Comparison of ENCODE assay signal across 21 cellular contexts in genomic region chr22:30321461-30321860, GRCh38. TPM values are rescaled to one million over a fixed set of nuclear protein-coding genes. Genes with fewer than 3 reads are reported as not detected.
A peak's percentile ranks its signal among the peaks of the same experiment; 100 is the strongest.
DNase-seq lines count a peak whose midpoint lies in the region; ATAC-seq, FAIRE-seq and TF ChIP-seq lines count a peak whose summit lies in the region.
"Had no signal": no experiment of that assay in that cellular context is flagged by ENCODE, and none has a peak within 500 bp of the region (broad histone marks: within the 10 kb centered on the region; RNA-seq: fewer than 3 reads in every experiment).

No MANE protein-coding gene starts in this region.

- H3K9me3 ChIP-seq in T-helper 17 cell (ENCODE audit: control insufficient read depth, low read length, poor library complexity, severe bottlenecking) (no peaks in the 10 kb centered on the region), keratinocyte (ENCODE audit: control insufficient read depth, low read depth, low read length) (no peaks in the 10 kb centered on the region), kidney (ENCODE audit: control insufficient read depth in 1 of 2, low read length in 2 of 2) (no peaks in the 10 kb centered on the region), MG63 (no peaks in the 10 kb centered on the region)
- H3K9me3 ChIP-seq: stomach had no signal

- CTCF ChIA-PET in activated CD4-positive, alpha-beta T cell treated with anti-CD3 and anti-CD28 coated beads for 36 hours (lab: Charles Lee): interaction anchor here (0.9 to 2.1 kb wide), 2 partner anchors 11 to 33 kb away, joined by 3 to 8 read pairs; no protein-coding TSS in a partner anchor

- peaks cover 8% of the 10 kb centered on the region for H4K20me1 ChIP-seq in keratinocyte (ENCODE audit: control insufficient read depth, extremely low read depth, insufficient read depth, low read length)

- H3K4me3 ChIP-seq in keratinocyte (ENCODE audit: control insufficient read depth in 2 of 3, extremely low read depth in 1 of 3, insufficient read depth in 2 of 3, low read depth in 1 of 3, low read length in 3 of 3) (no peak overlapping the region), kidney (ENCODE audit: low read length in 2 of 2) (no peak overlapping the region), MG63 (no peak overlapping the region)
- H3K4me3 ChIP-seq: stomach had no signal

- intact Hi-C loops in activated CD4-positive, alpha-beta T cell treated with anti-CD3 and anti-CD28 coated beads for 36 hours (cut with DNase I, micrococcal nuclease): no loop called here
- intact Hi-C loops in kidney (cut with DNase I): no loop called here

- H3K27ac ChIP-seq in keratinocyte (ENCODE audit: control insufficient read depth, insufficient read depth, low read length) (no peak overlapping the region), kidney (ENCODE audit: low read depth in 2 of 2, low read length in 2 of 2) (peak overlapping the region in 1 of 2 donors; percentile 50)
- H3K27ac ChIP-seq: 22Rv1, HL-60 had no signal

- H2AFZ ChIP-seq in keratinocyte (ENCODE audit: control insufficient read depth, low read length): no peak overlapping the region

- no peak overlapping the region for H3K4me3 Mint-ChIP-seq in activated CD4-positive, alpha-beta T cell treated with anti-CD3 and anti-CD28 coated beads for 36 hours
- no peak overlapping the region for H3K4me3 Mint-ChIP-seq in T-helper 17 cell
- H3K4me3 Mint-ChIP-seq in stimulated activated effector memory CD8-positive, alpha-beta T cell treated with anti-CD3 and anti-CD28 coated beads, Interleukin-12 subunit alpha, Interleukin-12 subunit beta, amount 100 ng/mL, for 72 hours: no peak overlapping the region
- H3K4me3 Mint-ChIP-seq: H9, neural crest cell had no signal

- peaks cover 10% of the 10 kb centered on the region for H3K9me1 ChIP-seq in keratinocyte (ENCODE audit: control insufficient read depth, extremely low read depth, insufficient read depth, low read length)

- H3K27me3 ChIP-seq in keratinocyte (ENCODE audit: control insufficient read depth, extremely low read depth, insufficient read depth, low read length) (no peaks in the 10 kb centered on the region), MG63 (no peaks in the 10 kb centered on the region)
- H3K27me3 ChIP-seq: stomach had no signal

- peaks cover 15% of the 10 kb centered on the region for H3K36me3 Mint-ChIP-seq in activated CD4-positive, alpha-beta T cell treated with anti-CD3 and anti-CD28 coated beads for 36 hours (ENCODE audit: low read depth)
- peaks cover 8% of the 10 kb centered on the region for H3K36me3 Mint-ChIP-seq in T-helper 17 cell (ENCODE audit: low read depth)
- peaks cover 39% of the 10 kb centered on the region for H3K36me3 Mint-ChIP-seq in stimulated activated effector memory CD8-positive, alpha-beta T cell treated with anti-CD3 and anti-CD28 coated beads, Interleukin-12 subunit alpha, Interleukin-12 subunit beta, amount 100 ng/mL, for 72 hours

- H3K9ac ChIP-seq in keratinocyte (ENCODE audit: control insufficient read depth, extremely low read depth, insufficient read depth, low read length) (peak overlapping the region; percentile 18), kidney (ENCODE audit: low read length in 2 of 2) (no peak overlapping the region)

- peaks cover 84% of the 10 kb centered on the region for H3K4me1 Mint-ChIP-seq in activated CD4-positive, alpha-beta T cell treated with anti-CD3 and anti-CD28 coated beads for 36 hours
- H3K4me1 Mint-ChIP-seq in T-helper 17 cell: peaks cover 78% of the 10 kb centered on the region
- H3K4me1 Mint-ChIP-seq in stimulated activated effector memory CD8-positive, alpha-beta T cell treated with anti-CD3 and anti-CD28 coated beads, Interleukin-12 subunit alpha, Interleukin-12 subunit beta, amount 100 ng/mL, for 72 hours: peaks cover 84% of the 10 kb centered on the region

- FAIRE-seq in keratinocyte (lab: Jason Lieb, UNC) (no peak), kidney (lab: Jason Lieb, UNC) (no peak)
- FAIRE-seq: G401.6 had no signal

- DNase-seq in activated CD4-positive, alpha-beta T cell treated with anti-CD3 and anti-CD28 coated beads for 36 hours: no peak
- DNase-seq in activated CD4-positive, alpha-beta T cell treated with anti-CD3 and anti-CD28 coated beads for 48 hours: no peak
- no peak for DNase-seq in T-helper 17 cell
- no peak for DNase-seq in keratinocyte (ENCODE audit: low read depth, low spot score)
- DNase-seq in stimulated activated effector memory CD8-positive, alpha-beta T cell treated with anti-CD3 and anti-CD28 coated beads, Interleukin-12 subunit alpha, Interleukin-12 subunit beta, amount 100 ng/mL, for 72 hours (ENCODE audit: low spot score in 2 of 2): no peak
- DNase-seq in kidney: no peak
- no peak for DNase-seq in MG63
- DNase-seq in GOT3 (lab: John Stamatoyannopoulos, UW): no peak
- DNase-seq: activated CD4-positive, alpha-beta T cell treated with anti-CD3 and anti-CD28 coated beads, Interleukin-2, amount 50 U/mL, for 48 hours; activated T-cell treated with anti-CD3 and anti-CD28 coated beads, Interleukin-2, amount 50 U/mL, for 48 hours; caudate nucleus; H9; hypothalamus; NCI-H2081; NCI-H510A; retina; stomach had no signal

- H3K27me3 Mint-ChIP-seq in activated CD4-positive, alpha-beta T cell treated with anti-CD3 and anti-CD28 coated beads for 36 hours: no peaks in the 10 kb centered on the region
- H3K27me3 Mint-ChIP-seq in T-helper 17 cell: no peaks in the 10 kb centered on the region

- peaks cover 17 to 31% of the 10 kb centered on the region in 2 experiments for H3K36me3 ChIP-seq in keratinocyte (ENCODE audit: control insufficient read depth in 2 of 2, extremely low read depth in 1 of 2, insufficient read depth in 2 of 2, low read length in 2 of 2)
- peaks cover 7 to 9% of the 10 kb centered on the region in 2 donors for H3K36me3 ChIP-seq in kidney (ENCODE audit: control insufficient read depth in 1 of 2, insufficient read depth in 2 of 2, low read length in 2 of 2)
- peaks cover 17% of the 10 kb centered on the region for H3K36me3 ChIP-seq in MG63

- H3K4me2 ChIP-seq in keratinocyte (ENCODE audit: control insufficient read depth, extremely low read depth, insufficient read depth, low read depth, low read length): peak overlapping the region; percentile 40

- dilution Hi-C loops in keratinocyte (cut with MboI; ENCODE audit: extremely low pct_ligation_motif_present, low sequenced_read_pairs): no loop called here

- ATAC-seq in activated CD4-positive, alpha-beta T cell treated with anti-CD3 and anti-CD28 coated beads for 36 hours: no peak
- no peak for ATAC-seq in T-helper 17 cell
- ATAC-seq in stimulated activated effector memory CD8-positive, alpha-beta T cell treated with anti-CD3 and anti-CD28 coated beads, Interleukin-12 subunit alpha, Interleukin-12 subunit beta, amount 100 ng/mL, for 72 hours: no peak

- H3K4me1 ChIP-seq in keratinocyte (ENCODE audit: control insufficient read depth, extremely low read depth, insufficient read depth, low read length): peaks cover 30% of the 10 kb centered on the region
- peaks cover 56 to 66% of the 10 kb centered on the region in 2 donors for H3K4me1 ChIP-seq in kidney (ENCODE audit: control insufficient read depth in 1 of 2, insufficient read depth in 1 of 2, low read depth in 1 of 2, low read length in 2 of 2)

- H3K79me2 ChIP-seq in keratinocyte (ENCODE audit: control insufficient read depth, insufficient read depth, low read length): peaks cover 76% of the 10 kb centered on the region

- no peak for TF ChIP-seq CTCF in keratinocyte (optimal IDR thresholded peaks at IDR 0.05 in 1 of 3, IDR thresholded peaks at IDR 0.05 in 1 of 3, conservative IDR thresholded peaks at IDR 0.05 in 1 of 3; ENCODE audit: extremely low read depth in 1 of 3, insufficient read depth in 2 of 3, low read length in 3 of 3)
- TF ChIP-seq CTCF in kidney (IDR thresholded peaks at IDR 0.05; ENCODE audit: borderline replicate concordance, extremely low read depth, insufficient read depth): no peak

- peak overlapping the region; percentile 58 for H3K27ac Mint-ChIP-seq in activated CD4-positive, alpha-beta T cell treated with anti-CD3 and anti-CD28 coated beads for 36 hours
- peak overlapping the region; percentile 74 for H3K27ac Mint-ChIP-seq in T-helper 17 cell
- H3K27ac Mint-ChIP-seq in stimulated activated effector memory CD8-positive, alpha-beta T cell treated with anti-CD3 and anti-CD28 coated beads, Interleukin-12 subunit alpha, Interleukin-12 subunit beta, amount 100 ng/mL, for 72 hours: peak overlapping the region; percentile 81

- POLR2A ChIA-PET in activated CD4-positive, alpha-beta T cell treated with anti-CD3 and anti-CD28 coated beads for 36 hours (lab: Charles Lee): interaction anchor here (0.6 kb wide), 1 partner anchor 9 kb away, joined by 5 read pairs; no protein-coding TSS in a partner anchor

- H3K9me3 Mint-ChIP-seq in activated CD4-positive, alpha-beta T cell treated with anti-CD3 and anti-CD28 coated beads for 36 hours (ENCODE audit: low read depth): no peaks in the 10 kb centered on the region
- H3K9me3 Mint-ChIP-seq in stimulated activated effector memory CD8-positive, alpha-beta T cell treated with anti-CD3 and anti-CD28 coated beads, Interleukin-12 subunit alpha, Interleukin-12 subunit beta, amount 100 ng/mL, for 72 hours: no peaks in the 10 kb centered on the region
- H3K9me3 Mint-ChIP-seq: H9, neural crest cell had no signal

RNA-seq across cellular contexts. Expression of gene TBC1D10A, which starts 5.3 kb away (rescaled TPM):
- 10 to 100 TPM; 20.1 to 21.6 TPM for total RNA-seq in activated CD4-positive, alpha-beta T cell treated with anti-CD3 and anti-CD28 coated beads for 36 hours
- total RNA-seq in T-helper 17 cell (10 to 100 TPM; 46.9 to 63.1 TPM), kidney (34.5 TPM)
- polyA plus RNA-seq in keratinocyte (15.0 to 27.4 TPM (median 17.8 TPM) in 3 replicates), kidney (ENCODE audit: insufficient read depth, low read depth, low replicate concordance) (31.0 TPM)
- 9.0 TPM for polyA plus RNA-seq in keratinocyte (2011; ENCODE audit: low read depth)
- polyA plus RNA-seq in keratinocyte (2011; cell fraction: cytosol; rRNA removed): 13.3 and 24.4 TPM in 2 replicates
- 35.0 and 48.4 TPM in 2 replicates for polyA plus RNA-seq in keratinocyte (2011; cell fraction: nucleus; rRNA removed)
- 16.3 and 26.8 TPM in 2 replicates for polyA plus RNA-seq in keratinocyte (2012; ENCODE audit: low replicate concordance)
- 12.1 to 20.4 TPM (median 17.8 TPM) in 3 replicates for polyA minus RNA-seq in keratinocyte
- polyA minus RNA-seq in keratinocyte (2011; cell fraction: cytosol; rRNA and poly(A)+ RNA removed): 27.6 TPM
- polyA minus RNA-seq in keratinocyte (2011; cell fraction: nucleus; rRNA and poly(A)+ RNA removed): 16.2 and 30.5 TPM in 2 replicates
- total RNA-seq in MG63 (2014; rRNA removed; shearing (Covaris generic); ENCODE audit: low replicate concordance): 17.5 and 25.7 TPM in 2 replicates

RNA-seq across cellular contexts. Expression of gene CASTOR1, which starts 32.2 kb away (rescaled TPM):
- total RNA-seq in activated CD4-positive, alpha-beta T cell treated with anti-CD3 and anti-CD28 coated beads for 36 hours: 1 to 10 TPM; 1.6 to 2.2 TPM
- total RNA-seq in T-helper 17 cell (10 to 100 TPM; 10.6 to 12.4 TPM), kidney (16.5 TPM)
- polyA plus RNA-seq in keratinocyte (6.7 to 20.0 TPM (median 9.1 TPM) in 3 replicates), kidney (ENCODE audit: insufficient read depth, low read depth, low replicate concordance) (71.7 TPM)
- polyA plus RNA-seq in keratinocyte (2011; ENCODE audit: low read depth): 0.81 TPM
- 8.4 and 12.7 TPM in 2 replicates for polyA plus RNA-seq in keratinocyte (2011; cell fraction: cytosol; rRNA removed)
- 20.0 and 22.1 TPM in 2 replicates for polyA plus RNA-seq in keratinocyte (2011; cell fraction: nucleus; rRNA removed)
- 7.4 and 13.7 TPM in 2 replicates for polyA plus RNA-seq in keratinocyte (2012; ENCODE audit: low replicate concordance)
- 8.1 to 12.6 TPM in 2 of 3 replicates, not detected in the other for polyA minus RNA-seq in keratinocyte
- 30.7 TPM for polyA minus RNA-seq in keratinocyte (2011; cell fraction: cytosol; rRNA and poly(A)+ RNA removed)
- 5.5 and 6.6 TPM in 2 replicates for polyA minus RNA-seq in keratinocyte (2011; cell fraction: nucleus; rRNA and poly(A)+ RNA removed)
- 2.3 and 4.1 TPM in 2 replicates for total RNA-seq in MG63 (2014; rRNA removed; shearing (Covaris generic); ENCODE audit: low replicate concordance)

RNA-seq across cellular contexts. Expression of gene SF3A1, which starts 35.2 kb away (rescaled TPM):
- 100 to 1,000 TPM; 254 to 499 TPM for total RNA-seq in activated CD4-positive, alpha-beta T cell treated with anti-CD3 and anti-CD28 coated beads for 36 hours
- total RNA-seq in T-helper 17 cell (100 to 1,000 TPM; 317 to 372 TPM), kidney (179 TPM)
- polyA plus RNA-seq in keratinocyte (17.9 to 63.6 TPM (median 34.2 TPM) in 3 replicates), kidney (ENCODE audit: insufficient read depth, low read depth, low replicate concordance) (23.7 TPM)
- 62.3 TPM for polyA plus RNA-seq in keratinocyte (2011; ENCODE audit: low read depth)
- 30.3 and 56.2 TPM in 2 replicates for polyA plus RNA-seq in keratinocyte (2011; cell fraction: cytosol; rRNA removed)
- 59.8 and 62.1 TPM in 2 replicates for polyA plus RNA-seq in keratinocyte (2011; cell fraction: nucleus; rRNA removed)
- 35.8 and 77.0 TPM in 2 replicates for polyA plus RNA-seq in keratinocyte (2012; ENCODE audit: low replicate concordance)
- polyA minus RNA-seq in keratinocyte: 34.8 to 565 TPM (median 64.1 TPM) in 3 replicates
- polyA minus RNA-seq in keratinocyte (2011; cell fraction: cytosol; rRNA and poly(A)+ RNA removed): 120 TPM
- 45.7 and 82.6 TPM in 2 replicates for polyA minus RNA-seq in keratinocyte (2011; cell fraction: nucleus; rRNA and poly(A)+ RNA removed)
- total RNA-seq in MG63 (2014; rRNA removed; shearing (Covaris generic); ENCODE audit: low replicate concordance): 6.9 and 19.5 TPM in 2 replicates

RNA-seq across cellular contexts. Expression of gene CCDC157, which starts 35.3 kb away (rescaled TPM):
- total RNA-seq in activated CD4-positive, alpha-beta T cell treated with anti-CD3 and anti-CD28 coated beads for 36 hours: 1 to 10 TPM; 2.4 to 3.7 TPM
- total RNA-seq in T-helper 17 cell (1 to 10 TPM; 6.7 to 9.4 TPM), kidney (5.1 TPM)
- polyA plus RNA-seq in keratinocyte (1.3 to 2.2 TPM (median 1.6 TPM) in 3 replicates), kidney (ENCODE audit: insufficient read depth, low read depth, low replicate concordance) (6.0 TPM)
- 0.94 TPM for polyA plus RNA-seq in keratinocyte (2011; ENCODE audit: low read depth)
- polyA plus RNA-seq in keratinocyte (2011; cell fraction: cytosol; rRNA removed): 0.94 and 1.6 TPM in 2 replicates
- 1.4 and 1.9 TPM in 2 replicates for polyA plus RNA-seq in keratinocyte (2011; cell fraction: nucleus; rRNA removed)
- 0.49 and 1.6 TPM in 2 replicates for polyA plus RNA-seq in keratinocyte (2012; ENCODE audit: low replicate concordance)
- 0.74 to 1.8 TPM (median 0.92 TPM) in 3 replicates for polyA minus RNA-seq in keratinocyte
- polyA minus RNA-seq in keratinocyte (2011; cell fraction: cytosol; rRNA and poly(A)+ RNA removed): 1.2 TPM
- polyA minus RNA-seq in keratinocyte (2011; cell fraction: nucleus; rRNA and poly(A)+ RNA removed): 0.63 and 1.8 TPM in 2 replicates
- 1.0 and 2.6 TPM in 2 replicates for total RNA-seq in MG63 (2014; rRNA removed; shearing (Covaris generic); ENCODE audit: low replicate concordance)

RNA-seq across cellular contexts. Expression of gene OSM, which starts 54.8 kb away (rescaled TPM):
- 10 to 100 TPM; 13.8 to 17.6 TPM for total RNA-seq in activated CD4-positive, alpha-beta T cell treated with anti-CD3 and anti-CD28 coated beads for 36 hours
- total RNA-seq in T-helper 17 cell: 10 to 100 TPM; 29.1 to 35.2 TPM
- polyA plus RNA-seq in keratinocyte: not detected in 3 replicates
- not detected for polyA plus RNA-seq in keratinocyte (2011; ENCODE audit: low read depth)
- not detected in 2 replicates for polyA plus RNA-seq in keratinocyte (2011; cell fraction: cytosol; rRNA removed)
- polyA plus RNA-seq in keratinocyte (2011; cell fraction: nucleus; rRNA removed): 0.14 and 0.23 TPM in 2 replicates
- 0.08 TPM in 1 of 2 replicates, not detected in the other for polyA plus RNA-seq in keratinocyte (2012; ENCODE audit: low replicate concordance)
- polyA minus RNA-seq in keratinocyte: not detected in 3 replicates
- not detected for polyA minus RNA-seq in keratinocyte (2011; cell fraction: cytosol; rRNA and poly(A)+ RNA removed)
- 0.84 TPM in 1 of 2 replicates, not detected in the other for polyA minus RNA-seq in keratinocyte (2011; cell fraction: nucleus; rRNA and poly(A)+ RNA removed)
- total RNA-seq in kidney: 1.2 TPM
- polyA plus RNA-seq in kidney (ENCODE audit: insufficient read depth, low read depth, low replicate concordance): 0.56 TPM
- total RNA-seq in MG63 (2014; rRNA removed; shearing (Covaris generic); ENCODE audit: low replicate concordance): not detected in 2 replicates
- total RNA-seq: H9, neural crest cell had no signal
